ENCODE assay signal across 32 cellular contexts in genomic region chr2:207438414-207439126, GRCh38.
"Had no signal": no experiment of that assay in that cellular context is flagged by ENCODE, and none has a peak within 500 bp of the region (broad histone marks: within the 10 kb centered on the region; RNA-seq: fewer than 3 reads in every experiment).

No MANE protein-coding gene starts in this region.

- DNase-seq: activated CD4-positive, alpha-beta memory T cell treated with anti-CD3 and anti-CD28 coated beads for 36 hours; activated CD4-positive, alpha-beta T cell treated with anti-CD3 and anti-CD28 coated beads for 36 hours; activated CD4-positive, alpha-beta T cell treated with anti-CD3 and anti-CD28 coated beads, Interleukin-2, amount 10 ng/mL, durations not matched to agents 24 days and 14 days; activated CD4-positive, CD25-positive, alpha-beta regulatory T cell; activated CD4-positive, CD25-positive, alpha-beta regulatory T cell treated with anti-CD3 and anti-CD28 coated beads, Interleukin-2, amount 50 U/mL, for 72 hours; activated CD8-positive, alpha-beta memory T cell treated with anti-CD3 and anti-CD28 coated beads, Interleukin-2, amount 10 ng/mL, durations not matched to agents 7 days and 5 days; activated CD8-positive, alpha-beta memory T cell treated with anti-CD3 and anti-CD28 coated beads, Interleukin-2, amount 50 U/mL, for 4 hours; activated CD8-positive, alpha-beta T cell treated with anti-CD3 and anti-CD28 coated beads, Interleukin-2, amount 10 ng/mL, durations not matched to agents 7 days and 5 days; activated effector memory CD4-positive, alpha-beta T cell treated with anti-CD3 and anti-CD28 coated beads, Interleukin-2, amount 50 U/mL, for 16 hours; activated naive CD4-positive, alpha-beta T cell treated with anti-CD3 and anti-CD28 coated beads for 36 hours; activated naive CD8-positive, alpha-beta T cell treated with anti-CD3 and anti-CD28 coated beads for 36 hours; activated naive CD8-positive, alpha-beta T cell treated with anti-CD3 and anti-CD28 coated beads, Interleukin-2, amount 50 U/mL, for 24 hours; activated T-cell treated with anti-CD3 and anti-CD28 coated beads, Interleukin-2, amount 50 U/mL, for 1 hour; activated T-cell treated with anti-CD3 and anti-CD28 coated beads, Interleukin-2, amount 50 U/mL, for 48 hours; aorta; caudate nucleus; cortex of kidney; dermis blood vessel endothelial cell; effector CD4-positive, alpha-beta T cell; effector memory CD8-positive, alpha-beta T cell; erythroblast; gastrocnemius medialis; glutamatergic neuron; T-helper 1 cell; T-helper 17 cell; T1000; WERI-Rb-1 had no signal

- H3K27me3 ChIP-seq: adrenal gland, body of pancreas, esophagus muscularis mucosa, foreskin keratinocyte, gastrocnemius medialis had no signal

- H3K27ac ChIP-seq: body of pancreas, esophagus muscularis mucosa, foreskin keratinocyte, gastrocnemius medialis, WERI-Rb-1 had no signal

- H3K9me3 ChIP-seq: adrenal gland, body of pancreas, esophagus muscularis mucosa, gastrocnemius medialis had no signal

- FAIRE-seq: colon had no signal

- ATAC-seq: activated CD4-positive, alpha-beta T cell treated with anti-CD3 and anti-CD28 coated beads for 36 hours; activated CD8-positive, alpha-beta memory T cell treated with anti-CD3 and anti-CD28 coated beads, Interleukin-2, amount 10 ng/mL, durations not matched to agents 7 days and 5 days; activated CD8-positive, alpha-beta T cell treated with anti-CD3 and anti-CD28 coated beads, Interleukin-2, amount 10 ng/mL, durations not matched to agents 7 days and 5 days; activated naive CD8-positive, alpha-beta T cell treated with anti-CD3 and anti-CD28 coated beads, Interleukin-2, amount 50 U/mL, for 24 hours; body of pancreas; effector memory CD8-positive, alpha-beta T cell; gastrocnemius medialis; T-helper 17 cell had no signal

- H3K4me3 ChIP-seq: adrenal gland, body of pancreas, esophagus muscularis mucosa, gastrocnemius medialis had no signal

- H3K4me1 ChIP-seq: adrenal gland, body of pancreas, esophagus muscularis mucosa, foreskin keratinocyte, gastrocnemius medialis had no signal

- H3K36me3 ChIP-seq: adrenal gland, esophagus muscularis mucosa, gastrocnemius medialis, WERI-Rb-1 had no signal
